ENCODE assay signal across 1 cellular context in the genomic region with DNA sequence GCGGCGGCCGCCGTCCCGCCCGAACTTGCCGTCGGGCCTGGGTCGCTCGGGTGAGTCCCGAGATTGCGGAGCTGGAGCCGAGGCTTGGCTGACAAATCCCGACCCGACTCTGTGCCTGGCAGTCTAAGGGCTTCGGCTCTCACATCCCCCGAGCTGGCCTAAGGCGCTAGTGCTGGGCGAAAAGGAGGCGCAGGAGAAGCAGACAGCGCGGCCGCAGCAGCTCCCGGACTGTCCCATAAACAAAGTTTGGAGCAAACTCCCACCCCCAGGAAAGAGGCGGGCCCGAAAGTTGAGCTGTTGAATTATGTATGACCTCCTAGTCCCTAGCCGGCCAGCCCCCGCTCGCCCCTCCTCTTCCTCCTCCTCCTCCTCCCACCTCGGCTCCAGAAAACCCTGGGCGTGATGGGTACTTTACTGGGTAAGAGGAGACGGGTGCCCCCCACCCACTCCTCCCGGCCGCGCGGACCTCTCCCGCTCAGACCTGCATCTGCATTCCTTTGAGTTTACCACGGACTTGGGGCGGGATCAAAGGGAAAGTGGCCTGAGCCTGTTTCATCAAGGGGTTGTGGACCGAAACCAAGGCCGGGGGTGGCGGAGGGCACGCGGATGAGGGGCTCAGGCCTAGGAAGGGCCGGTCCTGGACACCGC.
TF ChIP-seq lines count a peak whose summit lies in the region.

WWTR1 (minus strand) TSS at position 230 of the 648 bp plus-strand sequence. CDS start 719 bp downstream, outside the sequence.

TF ChIP-seq in HCT116, 20 proteins besides CTCF, POLR2A, EP300 and RAD21:
- no peak for TF ChIP-seq EZH2 (IDR thresholded peaks at IDR 0.05)
- TF ChIP-seq JUND (IDR thresholded peaks at IDR 0.05): no peak
- TF ChIP-seq SP1 (IDR thresholded peaks at IDR 0.05; ENCODE audit: low read depth): peak; percentile 31; the same call in 1 of the 2 replicates
- TF ChIP-seq EGR1 (IDR thresholded peaks at IDR 0.05; ENCODE audit: low read depth): peak; percentile 89
- TF ChIP-seq, protein P1, sequence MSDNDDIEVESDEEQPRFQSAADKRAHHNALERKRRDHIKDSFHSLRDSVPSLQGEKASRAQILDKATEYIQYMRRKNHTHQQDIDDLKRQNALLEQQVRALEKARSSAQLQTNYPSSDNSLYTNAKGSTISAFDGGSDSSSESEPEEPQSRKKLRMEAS (IDR thresholded peaks at IDR 0.05): peak; percentile 84
- TF ChIP-seq ZBTB33 (IDR thresholded peaks at IDR 0.05; ENCODE audit: extremely low read depth, insufficient replicate concordance, low read length): no peak
- TF ChIP-seq SRF (IDR thresholded peaks at IDR 0.05; ENCODE audit: low read depth): no peak
- peak; percentile 15 for TF ChIP-seq YY1 (IDR thresholded peaks at IDR 0.05; ENCODE audit: extremely low read depth, insufficient replicate concordance, low read depth, low read length)
- TF ChIP-seq ATF3 (IDR thresholded peaks at IDR 0.05): no peak
- TF ChIP-seq ELF1 (IDR thresholded peaks at IDR 0.05; ENCODE audit: borderline replicate concordance, low read depth): no peak
- peak; percentile 81 for TF ChIP-seq TCF7L2 (IDR thresholded peaks at IDR 0.05; ENCODE audit: borderline replicate concordance, extremely low read depth, insufficient read depth, insufficient read length)
- TF ChIP-seq, protein P2, sequence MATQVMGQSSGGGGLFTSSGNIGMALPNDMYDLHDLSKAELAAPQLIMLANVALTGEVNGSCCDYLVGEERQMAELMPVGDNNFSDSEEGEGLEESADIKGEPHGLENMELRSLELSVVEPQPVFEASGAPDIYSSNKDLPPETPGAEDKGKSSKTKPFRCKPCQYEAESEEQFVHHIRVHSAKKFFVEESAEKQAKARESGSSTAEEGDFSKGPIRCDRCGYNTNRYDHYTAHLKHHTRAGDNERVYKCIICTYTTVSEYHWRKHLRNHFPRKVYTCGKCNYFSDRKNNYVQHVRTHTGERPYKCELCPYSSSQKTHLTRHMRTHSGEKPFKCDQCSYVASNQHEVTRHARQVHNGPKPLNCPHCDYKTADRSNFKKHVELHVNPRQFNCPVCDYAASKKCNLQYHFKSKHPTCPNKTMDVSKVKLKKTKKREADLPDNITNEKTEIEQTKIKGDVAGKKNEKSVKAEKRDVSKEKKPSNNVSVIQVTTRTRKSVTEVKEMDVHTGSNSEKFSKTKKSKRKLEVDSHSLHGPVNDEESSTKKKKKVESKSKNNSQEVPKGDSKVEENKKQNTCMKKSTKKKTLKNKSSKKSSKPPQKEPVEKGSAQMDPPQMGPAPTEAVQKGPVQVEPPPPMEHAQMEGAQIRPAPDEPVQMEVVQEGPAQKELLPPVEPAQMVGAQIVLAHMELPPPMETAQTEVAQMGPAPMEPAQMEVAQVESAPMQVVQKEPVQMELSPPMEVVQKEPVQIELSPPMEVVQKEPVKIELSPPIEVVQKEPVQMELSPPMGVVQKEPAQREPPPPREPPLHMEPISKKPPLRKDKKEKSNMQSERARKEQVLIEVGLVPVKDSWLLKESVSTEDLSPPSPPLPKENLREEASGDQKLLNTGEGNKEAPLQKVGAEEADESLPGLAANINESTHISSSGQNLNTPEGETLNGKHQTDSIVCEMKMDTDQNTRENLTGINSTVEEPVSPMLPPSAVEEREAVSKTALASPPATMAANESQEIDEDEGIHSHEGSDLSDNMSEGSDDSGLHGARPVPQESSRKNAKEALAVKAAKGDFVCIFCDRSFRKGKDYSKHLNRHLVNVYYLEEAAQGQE (IDR thresholded peaks at IDR 0.05; ENCODE audit: low read depth): no peak
- TF ChIP-seq CEBPB (IDR thresholded peaks at IDR 0.05; ENCODE audit: low read depth): no peak
- TF ChIP-seq FOSL1 (IDR thresholded peaks at IDR 0.05; ENCODE audit: low read depth): no peak
- TF ChIP-seq EZH2phosphoT487 (IDR thresholded peaks at IDR 0.05; ENCODE audit: borderline replicate concordance): no peak
- peak; percentile 89 for TF ChIP-seq SIN3A (IDR thresholded peaks at IDR 0.05; ENCODE audit: low read depth)
- 0 out of 2 replicates have a peak, but pooled peaks have one; percentile 31 for TF ChIP-seq CBX3 (IDR thresholded peaks at IDR 0.05; ENCODE audit: low read depth)
- TF ChIP-seq POLR2AphosphoS5 (IDR thresholded peaks at IDR 0.05; ENCODE audit: low read depth, low read length): peak; percentile 97
- peak; percentile 96 for TF ChIP-seq ZFX (IDR thresholded peaks at IDR 0.05)
TF ChIP-seq in HCT116: peak in this region for 9.
